ENCODE assay signal across 15 cellular contexts in the genomic region with DNA sequence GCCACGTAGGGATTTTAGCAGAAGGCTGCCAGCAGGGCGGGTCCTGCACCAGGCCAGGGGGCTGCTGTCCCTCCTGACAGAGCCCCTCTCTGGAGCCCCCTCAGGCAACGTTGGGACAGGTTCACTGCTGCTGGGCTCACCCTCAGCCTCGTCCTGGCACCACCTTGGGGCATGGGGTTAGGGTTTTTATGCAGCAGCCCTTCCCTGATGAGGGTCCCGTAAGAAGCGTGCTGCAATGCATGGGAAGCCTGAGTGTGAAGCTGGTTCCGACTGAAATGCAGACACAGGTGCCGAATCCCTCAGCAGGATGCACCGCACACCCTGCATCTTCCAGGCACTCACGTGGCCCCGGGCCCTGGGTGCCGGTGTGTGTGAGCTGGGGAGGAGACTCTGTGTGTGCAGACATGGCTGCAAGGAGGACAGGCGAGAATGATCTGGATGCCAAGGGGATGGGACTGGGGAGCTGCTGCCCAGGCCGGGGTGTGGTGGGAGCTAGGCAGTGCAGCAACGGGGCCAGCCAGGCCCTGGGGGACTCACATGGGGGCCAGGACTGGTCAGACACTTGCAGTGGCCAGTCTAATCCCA. TPM values are rescaled to one million over a fixed set of nuclear protein-coding genes. Genes with fewer than 3 reads are reported as not detected.
A peak's percentile ranks its signal among the peaks of the same experiment; 100 is the strongest.
DNase-seq lines count a peak whose midpoint lies in the region; ATAC-seq and TF ChIP-seq lines count a peak whose summit lies in the region.
"Had no signal": no experiment of that assay in that cellular context is flagged by ENCODE, and none has a peak within 500 bp of the region (broad histone marks: within the 10 kb centered on the region; RNA-seq: fewer than 3 reads in every experiment).

No MANE protein-coding gene starts in this region.

- TF ChIP-seq EP300 in stomach (IDR thresholded peaks at IDR 0.05): no peak

- H3K27ac Mint-ChIP-seq in activated CD8-positive, alpha-beta memory T cell treated with anti-CD3 and anti-CD28 coated beads, Interleukin-2, amount 10 ng/mL, durations not matched to agents 7 days and 5 days: no peak overlapping the region

- TF ChIP-seq POLR2A in stomach (IDR thresholded peaks at IDR 0.05): no peak

- no peaks in the 10 kb centered on the region for H3K36me3 Mint-ChIP-seq in activated CD8-positive, alpha-beta memory T cell treated with anti-CD3 and anti-CD28 coated beads, Interleukin-2, amount 10 ng/mL, durations not matched to agents 7 days and 5 days

- WGBS in stomach, 5 donors: 73 to 82% (median 79%) methylated on average over 15 of the region's 15 CpGs

- H3K27ac ChIP-seq in coronary artery (peak overlapping the region in 1 of 2 donors; percentile 69), stomach (no peak overlapping the region)
- H3K27ac ChIP-seq: parathyroid adenoma, VCaP had no signal

- no peaks in the 10 kb centered on the region for H3K9me3 ChIP-seq in stomach

- no peaks in the 10 kb centered on the region for H3K27me3 ChIP-seq in stomach

- CTCF ChIA-PET in activated CD8-positive, alpha-beta memory T cell treated with anti-CD3 and anti-CD28 coated beads, Interleukin-2, amount 10 ng/mL, durations not matched to agents 7 days and 5 days (lab: Charles Lee): no interaction called here

- DNase-seq in activated CD8-positive, alpha-beta memory T cell treated with anti-CD3 and anti-CD28 coated beads, Interleukin-2, amount 50 U/mL, for 48 hours: peak; percentile 57
- no peak for DNase-seq in activated CD8-positive, alpha-beta memory T cell treated with anti-CD3 and anti-CD28 coated beads, Interleukin-2, amount 10 ng/mL, durations not matched to agents 7 days and 5 days
- peak; percentile 69 for DNase-seq in coronary artery (ENCODE audit: low spot score)
- DNase-seq in left colon: peak; percentile 9 to 45
- DNase-seq in stomach: peak; percentile 23
- DNase-seq in NCI-H1417 (lab: John Stamatoyannopoulos, UW): no peak
- DNase-seq in NCI-H187 treated with DMSO at 0.1 percent for 48 hours (lab: John Stamatoyannopoulos, UW): no peak
- DNase-seq: ACHN; activated naive CD4-positive, alpha-beta T cell treated with anti-CD3 and anti-CD28 coated beads, Interleukin-2, amount 50 U/mL, for 16 hours; foreskin melanocyte; NCI-H526 treated with DMSO at 0.1 percent for 48 hours; SHP77 had no signal

- no peak overlapping the region for H3K4me3 ChIP-seq in coronary artery
- no peak overlapping the region for H3K4me3 ChIP-seq in stomach

- H3K4me3 Mint-ChIP-seq in activated CD8-positive, alpha-beta memory T cell treated with anti-CD3 and anti-CD28 coated beads, Interleukin-2, amount 10 ng/mL, durations not matched to agents 7 days and 5 days: no peak overlapping the region

- TF ChIP-seq CTCF in coronary artery (IDR thresholded peaks at IDR 0.05) (no peak), stomach (IDR thresholded peaks at IDR 0.05) (no peak)

- H3K9me3 Mint-ChIP-seq in activated CD8-positive, alpha-beta memory T cell treated with anti-CD3 and anti-CD28 coated beads, Interleukin-2, amount 10 ng/mL, durations not matched to agents 7 days and 5 days (ENCODE audit: low read depth): no peaks in the 10 kb centered on the region

- ATAC-seq in activated CD8-positive, alpha-beta memory T cell treated with anti-CD3 and anti-CD28 coated beads, Interleukin-2, amount 10 ng/mL, durations not matched to agents 7 days and 5 days: no peak
- no peak for ATAC-seq in left colon
- no peak for ATAC-seq in GM18870 (IDR thresholded peaks at IDR 0.05; ENCODE audit: unreplicated experiment)

- H3K36me3 ChIP-seq in stomach: peaks cover 0 to 5% (median 0%) of the 10 kb centered on the region in 4 donors

- peaks cover 36 to 45% (median 39%) of the 10 kb centered on the region in 4 donors for H3K4me1 ChIP-seq in stomach
- H3K4me1 ChIP-seq: parathyroid adenoma had no signal

- peaks cover 3% of the 10 kb centered on the region for H3K27me3 Mint-ChIP-seq in activated CD8-positive, alpha-beta memory T cell treated with anti-CD3 and anti-CD28 coated beads, Interleukin-2, amount 10 ng/mL, durations not matched to agents 7 days and 5 days

- intact Hi-C loops in left colon (cut with DNase I, micrococcal nuclease): no loop called here
- intact Hi-C loops in stomach (cut with DNase I; ENCODE audit: low total_unique reads): loop anchor here (5.0 kb wide), 1 partner anchor 90 kb away; no protein-coding TSS in a partner anchor

- peaks cover 7% of the 10 kb centered on the region for H3K4me1 Mint-ChIP-seq in activated CD8-positive, alpha-beta memory T cell treated with anti-CD3 and anti-CD28 coated beads, Interleukin-2, amount 10 ng/mL, durations not matched to agents 7 days and 5 days

RNA-seq across cellular contexts. Expression of gene ZDHHC11B, which starts 27.1 kb away (rescaled TPM):
- total RNA-seq in activated CD8-positive, alpha-beta memory T cell treated with anti-CD3 and anti-CD28 coated beads, Interleukin-2, amount 10 ng/mL, durations not matched to agents 7 days and 5 days: under 1 TPM in 1 of 2 experiments, not detected in 1; 0.21 TPM
- total RNA-seq in left colon (10 to 100 TPM in 1 of 2 donors, 1 to 10 TPM in 1; 1.5 to 15.9 TPM), stomach (10 to 100 TPM in 3 of 5 donors, 1 to 10 TPM in 2; 1.8 to 42.4 (median 11.7) TPM)
- 10 to 100 TPM in 1 of 3 donors, 1 to 10 TPM in 1, under 1 TPM in 1; 0.93 to 11.5 (median 1.2) TPM for polyA plus RNA-seq in stomach

Comparison
In these comparisons a context has a peak if more than half of its experiments do, and no peak if none do; other contexts are left out.
1. DNase-seq: peak in activated CD8-positive, alpha-beta memory T cell treated with anti-CD3 and anti-CD28 coated beads, Interleukin-2, amount 50 U/mL, for 48 hours (single experiment), coronary artery (single experiment), left colon (2 of 2) and stomach (single experiment); none in activated CD8-positive, alpha-beta memory T cell treated with anti-CD3 and anti-CD28 coated beads, Interleukin-2, amount 10 ng/mL, durations not matched to agents 7 days and 5 days (single experiment), NCI-H1417 (0 of 3) and NCI-H187 treated with DMSO at 0.1 percent for 48 hours (single experiment).